ENCODE assay signal across 21 cellular contexts in the genomic region with DNA sequence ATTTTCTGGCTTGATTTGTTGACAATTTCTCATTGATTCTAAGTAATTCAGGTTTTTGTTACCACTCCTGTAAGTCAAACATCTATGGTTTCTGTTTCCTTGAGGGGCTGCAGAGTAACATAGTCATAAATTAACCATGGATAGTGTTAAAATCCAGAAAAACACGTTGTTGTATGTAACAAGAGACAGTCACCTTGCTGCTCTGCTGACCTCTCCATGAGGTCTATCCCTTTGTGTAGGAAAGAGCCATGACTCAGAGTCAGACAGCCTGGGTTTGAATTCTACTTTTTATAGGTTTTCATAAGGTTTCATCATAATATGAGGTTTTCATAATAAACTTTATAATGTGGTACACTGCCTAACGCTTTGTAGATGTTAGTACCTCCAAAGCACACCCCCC. TPM values are rescaled to one million over a fixed set of nuclear protein-coding genes. Genes with fewer than 3 reads are reported as not detected.
DNase-seq lines count a peak whose midpoint lies in the region; ATAC-seq, FAIRE-seq and TF ChIP-seq lines count a peak whose summit lies in the region.
"Had no signal": no experiment of that assay in that cellular context is flagged by ENCODE, and none has a peak within 500 bp of the region (broad histone marks: within the 10 kb centered on the region; RNA-seq: fewer than 3 reads in every experiment).

No MANE protein-coding gene starts in this region.

- no peaks in the 10 kb centered on the region for H3K36me3 ChIP-seq in transverse colon
- H3K36me3 ChIP-seq: cardiac muscle cell had no signal

- H3K27ac Mint-ChIP-seq in activated T-cell treated with anti-CD3 and anti-CD28 coated beads, Interleukin-2, amount 50 U/mL, for 72 hours = peak overlapping the region; percentile 69
- H3K27ac Mint-ChIP-seq: activated naive CD4-positive, alpha-beta T cell treated with anti-CD3 and anti-CD28 coated beads, Interleukin-2, amount 10 ng/mL, durations not matched to agents 7 days and 5 days; effector memory CD8-positive, alpha-beta T cell had no signal

- no peak for TF ChIP-seq EP300 in transverse colon (IDR thresholded peaks at IDR 0.05; ENCODE audit: low read depth)

- no peak for DNase-seq in activated T-cell treated with anti-CD3 and anti-CD28 coated beads, Interleukin-2, amount 50 U/mL, for 72 hours
- DNase-seq in activated T-cell treated with anti-CD3 and anti-CD28 coated beads, Interleukin-2, amount 50 U/mL, for 4 hours = no peak
- DNase-seq in fibroblast of the aortic adventitia (ENCODE audit: low read depth) = peak; percentile 64
- no peak for DNase-seq in transverse colon
- DNase-seq in GM13976 (ENCODE audit: low spot score) = no peak
- no peak for DNase-seq in GM12892 (ENCODE audit: insufficient read length)
- DNase-seq: activated CD4-positive, CD25-positive, alpha-beta regulatory T cell treated with anti-CD3 and anti-CD28 coated beads, Interleukin-2, amount 50 U/mL, for 72 hours; activated CD8-positive, alpha-beta memory T cell treated with anti-CD3 and anti-CD28 coated beads, Interleukin-2, amount 50 U/mL, for 48 hours; activated naive CD4-positive, alpha-beta T cell treated with anti-CD3 and anti-CD28 coated beads, Interleukin-2, amount 10 ng/mL, durations not matched to agents 7 days and 5 days; effector memory CD8-positive, alpha-beta T cell; glutamatergic neuron; immature natural killer cell; occipital lobe; SHP77 treated with DMSO at 0.1 percent for 48 hours; T-helper 2 cell; trophoblast cell had no signal

- H3K4me3 Mint-ChIP-seq in activated T-cell treated with anti-CD3 and anti-CD28 coated beads, Interleukin-2, amount 50 U/mL, for 72 hours = no peak overlapping the region
- H3K4me3 Mint-ChIP-seq in activated T-cell treated with anti-CD3 and anti-CD28 coated beads, Interleukin-2, amount 50 U/mL, for 4 hours = no peak overlapping the region
- H3K4me3 Mint-ChIP-seq: activated naive CD4-positive, alpha-beta T cell treated with anti-CD3 and anti-CD28 coated beads, Interleukin-2, amount 10 ng/mL, durations not matched to agents 7 days and 5 days; effector memory CD8-positive, alpha-beta T cell; immature natural killer cell had no signal

- ATAC-seq in activated T-cell treated with anti-CD3 and anti-CD28 coated beads, Interleukin-2, amount 50 U/mL, for 72 hours (replicated peaks in 1 of 2) = peak; percentile 43 to 60
- no peak for ATAC-seq in activated T-cell treated with anti-CD3 and anti-CD28 coated beads, Interleukin-2, amount 50 U/mL, for 4 hours
- ATAC-seq in GM18907 (IDR thresholded peaks at IDR 0.05; ENCODE audit: unreplicated experiment) = no peak
- ATAC-seq: effector memory CD8-positive, alpha-beta T cell had no signal

- H3K27me3 ChIP-seq in transverse colon = no peaks in the 10 kb centered on the region
- H3K27me3 ChIP-seq: cardiac muscle cell had no signal

- no peak for FAIRE-seq in GM12892 (lab: Jason Lieb, UNC)
- FAIRE-seq: A204.1 had no signal

- peaks cover 13% of the 10 kb centered on the region for H3K4me1 Mint-ChIP-seq in activated T-cell treated with anti-CD3 and anti-CD28 coated beads, Interleukin-2, amount 50 U/mL, for 72 hours (ENCODE audit: low read depth)
- H3K4me1 Mint-ChIP-seq in activated T-cell treated with anti-CD3 and anti-CD28 coated beads, Interleukin-2, amount 50 U/mL, for 4 hours (ENCODE audit: low read depth) = peaks cover 14% of the 10 kb centered on the region

- intact Hi-C loops in transverse colon (cut with DNase I; ENCODE audit: low total_unique reads) = no loop called here

- H3K4me3 ChIP-seq in fibroblast of the aortic adventitia (ENCODE audit: low read depth, low read length) (no peak overlapping the region), transverse colon (no peak overlapping the region)
- H3K4me3 ChIP-seq: cardiac muscle cell had no signal

- 7 to 20% methylated on average over 2 of the region's 2 CpGs for WGBS in transverse colon (ENCODE audit: low coverage in 1 of 2), 2 donors

- no peaks in the 10 kb centered on the region for H3K9me3 Mint-ChIP-seq in activated T-cell treated with anti-CD3 and anti-CD28 coated beads, Interleukin-2, amount 50 U/mL, for 72 hours
- no peaks in the 10 kb centered on the region for H3K9me3 Mint-ChIP-seq in activated T-cell treated with anti-CD3 and anti-CD28 coated beads, Interleukin-2, amount 50 U/mL, for 4 hours
- H3K9me3 Mint-ChIP-seq: activated naive CD4-positive, alpha-beta T cell treated with anti-CD3 and anti-CD28 coated beads, Interleukin-2, amount 10 ng/mL, durations not matched to agents 7 days and 5 days; effector memory CD8-positive, alpha-beta T cell; immature natural killer cell had no signal

- H3K27ac ChIP-seq in VCaP (peak overlapping the region; percentile 67), transverse colon (peak overlapping the region; percentile 18 to 79 (median 72))
- H3K27ac ChIP-seq: cardiac muscle cell had no signal

- no peaks in the 10 kb centered on the region for H3K27me3 Mint-ChIP-seq in activated T-cell treated with anti-CD3 and anti-CD28 coated beads, Interleukin-2, amount 50 U/mL, for 72 hours (ENCODE audit: low read depth)
- no peaks in the 10 kb centered on the region for H3K27me3 Mint-ChIP-seq in activated T-cell treated with anti-CD3 and anti-CD28 coated beads, Interleukin-2, amount 50 U/mL, for 4 hours (ENCODE audit: low read depth)
- H3K27me3 Mint-ChIP-seq: activated naive CD4-positive, alpha-beta T cell treated with anti-CD3 and anti-CD28 coated beads, Interleukin-2, amount 10 ng/mL, durations not matched to agents 7 days and 5 days; effector memory CD8-positive, alpha-beta T cell had no signal

- H3K4me1 ChIP-seq in transverse colon = peaks cover 50 to 96% (median 77%) of the 10 kb centered on the region in 4 donors

- TF ChIP-seq CTCF in VCaP (conservative IDR thresholded peaks at IDR 0.05) (no peak), fibroblast of the aortic adventitia (IDR thresholded peaks at IDR 0.05; ENCODE audit: insufficient read depth, low read length) (no peak), transverse colon (IDR thresholded peaks at IDR 0.05) (no peak), GM13976 (IDR thresholded peaks at IDR 0.05; ENCODE audit: borderline replicate concordance, control extremely low read depth, extremely low read depth, insufficient read depth, missing control alignments) (no peak)

- no peaks in the 10 kb centered on the region for H3K9me3 ChIP-seq in transverse colon

- in situ Hi-C loops in transverse colon (cut with MboI; ENCODE audit: low pct_ligation_motif_present in 1 of 4, low pct_unique_long_range_greater_than_20kb in 1 of 4, low sequenced_read_pairs in 3 of 4) (no loop called here), GM13976 (cut with MboI; ENCODE audit: low sequenced_read_pairs, unreplicated experiment) (no loop called here)

- H3K36me3 Mint-ChIP-seq in activated T-cell treated with anti-CD3 and anti-CD28 coated beads, Interleukin-2, amount 50 U/mL, for 72 hours (ENCODE audit: insufficient read depth in 2 of 2) = peaks cover 0 to 3% of the 10 kb centered on the region in 2 donors
- H3K36me3 Mint-ChIP-seq in activated T-cell treated with anti-CD3 and anti-CD28 coated beads, Interleukin-2, amount 50 U/mL, for 4 hours (ENCODE audit: insufficient read depth) = peaks cover 12% of the 10 kb centered on the region

- TF ChIP-seq POLR2A in transverse colon (IDR thresholded peaks at IDR 0.05) (no peak), GM12892 (IDR thresholded peaks at IDR 0.05; ENCODE audit: low read depth, low read length) (no peak)

RNA-seq across cellular contexts. Expression of a gene that starts 27.6 kb away (rescaled TPM):
- 10 to 100 TPM; 22.4 to 51.9 TPM for total RNA-seq in activated T-cell treated with anti-CD3 and anti-CD28 coated beads, Interleukin-2, amount 50 U/mL, for 72 hours
- 10 to 100 TPM; 20.7 to 27.6 (median 20.7) TPM for total RNA-seq in activated T-cell treated with anti-CD3 and anti-CD28 coated beads, Interleukin-2, amount 50 U/mL, for 4 hours
- total RNA-seq in fibroblast of the aortic adventitia (ENCODE audit: low replicate concordance) (105 and 178 TPM in 2 replicates), transverse colon (100 to 1,000 TPM; 122 to 238 (median 204) TPM)
- 1.2 TPM for polyA plus RNA-seq in GM12892 (2012; ENCODE audit: missing spikeins)

RNA-seq across cellular contexts. Expression of a gene that starts 48.2 kb away (rescaled TPM):
- total RNA-seq in activated T-cell treated with anti-CD3 and anti-CD28 coated beads, Interleukin-2, amount 50 U/mL, for 72 hours = under 1 TPM; 0.32 to 0.55 TPM
- under 1 TPM; 0.11 to 0.43 (median 0.11) TPM for total RNA-seq in activated T-cell treated with anti-CD3 and anti-CD28 coated beads, Interleukin-2, amount 50 U/mL, for 4 hours
- total RNA-seq in fibroblast of the aortic adventitia (ENCODE audit: low replicate concordance) = 0.09 TPM in 1 of 2 replicates, not detected in the other
- total RNA-seq in transverse colon = not detected
- not detected for polyA plus RNA-seq in GM12892 (2012; ENCODE audit: missing spikeins)
- total RNA-seq: cardiac muscle cell, skeletal muscle tissue had no signal
- polyA plus RNA-seq: cardiac muscle cell, immature natural killer cell had no signal

Comparison
In these comparisons a context has a peak if more than half of its experiments do, and no peak if none do; other contexts are left out.
1. ATAC-seq: peak in activated T-cell treated with anti-CD3 and anti-CD28 coated beads, Interleukin-2, amount 50 U/mL, for 72 hours (2 of 2); none in activated T-cell treated with anti-CD3 and anti-CD28 coated beads, Interleukin-2, amount 50 U/mL, for 4 hours (0 of 2) and GM18907 (single experiment).